13 cellular contexts compared by ENCODE assay signal in genomic region chr11:123641495-123641840, GRCh38. TPM values are rescaled to one million over a fixed set of nuclear protein-coding genes. Genes with fewer than 3 reads are reported as not detected.
"Had no signal": no experiment of that assay in that cellular context is flagged by ENCODE, and none has a peak within 500 bp of the region (broad histone marks: within the 10 kb centered on the region; RNA-seq: fewer than 3 reads in every experiment).

No MANE protein-coding gene starts in this region.

- H3K9me3 ChIP-seq: colonic mucosa, esophagus muscularis mucosa, gastrocnemius medialis, left ventricle myocardium inferior, lower lobe of right lung, pancreas, upper lobe of left lung, uterus had no signal

- H3K4me1 ChIP-seq: colonic mucosa, esophagus muscularis mucosa, left ventricle myocardium inferior, lower lobe of right lung, pancreas, upper lobe of left lung, uterus had no signal

- H3K27me3 ChIP-seq: colonic mucosa, gastrocnemius medialis, pancreas, upper lobe of left lung, uterus had no signal

- H3K4me1 Mint-ChIP-seq: mesothelial cell of epicardium had no signal

- H3K36me3 ChIP-seq: colonic mucosa, esophagus muscularis mucosa, left ventricle myocardium inferior, lower lobe of right lung, pancreas, upper lobe of left lung, uterus had no signal

- H3K36me3 Mint-ChIP-seq: memory B cell, mesothelial cell of epicardium, natural killer cell had no signal

- DNase-seq: lower lobe of right lung, occipital lobe had no signal

- H3K4me3 Mint-ChIP-seq: memory B cell, mesothelial cell of epicardium, natural killer cell had no signal

- H3K4me3 ChIP-seq: colonic mucosa, esophagus muscularis mucosa, gastrocnemius medialis, left ventricle myocardium inferior, lower lobe of right lung, pancreas, upper lobe of left lung, uterus had no signal

- H3K9me3 Mint-ChIP-seq: memory B cell, mesothelial cell of epicardium, natural killer cell had no signal

- H3K27ac ChIP-seq: colonic mucosa, esophagus muscularis mucosa, left ventricle myocardium inferior, lower lobe of right lung, pancreas, upper lobe of left lung, uterus had no signal

- H3K27ac Mint-ChIP-seq: memory B cell, mesothelial cell of epicardium, natural killer cell, progenitor cell of endocrine pancreas had no signal

RNA-seq across cellular contexts. Expression of gene SCN3B, which starts 13.0 kb away (rescaled TPM):
- total RNA-seq: natural killer cell had no signal
